9 cellular contexts compared by ENCODE assay signal in genomic region chr7:66505531-66506451, GRCh38.
DNase-seq lines count a peak whose midpoint lies in the region; TF ChIP-seq lines count a peak whose summit lies in the region.
"Had no signal": no experiment of that assay in that cellular context is flagged by ENCODE, and none has a peak within 500 bp of the region (broad histone marks: within the 10 kb centered on the region; RNA-seq: fewer than 3 reads in every experiment).

No MANE protein-coding gene starts in this region.

- H3K4me3 Mint-ChIP-seq in activated T-cell treated with anti-CD3 and anti-CD28 coated beads, Interleukin-2, amount 50 U/mL, for 24 hours = peak overlapping the region; percentile 57
- H3K4me3 Mint-ChIP-seq in stimulated activated naive CD8-positive, alpha-beta T cell treated with anti-CD3 and anti-CD28 coated beads, Interleukin-15, Interleukin-2, amounts not matched to agents 100 ng/mL and 50 ng/mL, for 24 hours = peak overlapping the region; percentile 55
- H3K4me3 Mint-ChIP-seq in HFFc6 = no peak overlapping the region

- H3K4me3 ChIP-seq in fibroblast of the aortic adventitia (ENCODE audit: low read depth, low read length) = peak overlapping the region; percentile 14
- H3K4me3 ChIP-seq: HAP-1 had no signal

- peaks cover 9% of the 10 kb centered on the region for H3K4me1 Mint-ChIP-seq in activated T-cell treated with anti-CD3 and anti-CD28 coated beads, Interleukin-2, amount 50 U/mL, for 24 hours (ENCODE audit: low read depth)
- H3K4me1 Mint-ChIP-seq in stimulated activated naive CD8-positive, alpha-beta T cell treated with anti-CD3 and anti-CD28 coated beads, Interleukin-15, Interleukin-2, amounts not matched to agents 100 ng/mL and 50 ng/mL, for 24 hours (ENCODE audit: low read depth) = peaks cover 7% of the 10 kb centered on the region
- no peaks in the 10 kb centered on the region for H3K4me1 Mint-ChIP-seq in HFFc6 (ENCODE audit: low read depth)

- DNase-seq in NCI-H2029 (lab: John Stamatoyannopoulos, UW) (peak; percentile 16), NCI-H2029 treated with DMSO at 0.1 percent for 48 hours (lab: John Stamatoyannopoulos, UW) (no peak), fibroblast of the aortic adventitia (ENCODE audit: low read depth) (no peak), anterior cingulate cortex (lab: John Stamatoyannopoulos, UW) (no peak), HFFc6 (no peak), medulla oblongata (ENCODE audit: extremely low spot score) (no peak)
- peak; percentile 57 for DNase-seq in activated T-cell treated with anti-CD3 and anti-CD28 coated beads, Interleukin-2, amount 50 U/mL, for 24 hours

- TF ChIP-seq CTCF in fibroblast of the aortic adventitia (IDR thresholded peaks at IDR 0.05; ENCODE audit: insufficient read depth, low read length) = no peak
- no peak for TF ChIP-seq CTCF in HFFc6 (IDR thresholded peaks at IDR 0.05)

- H3K27ac Mint-ChIP-seq in activated T-cell treated with anti-CD3 and anti-CD28 coated beads, Interleukin-2, amount 50 U/mL, for 24 hours = no peak overlapping the region
- no peak overlapping the region for H3K27ac Mint-ChIP-seq in stimulated activated naive CD8-positive, alpha-beta T cell treated with anti-CD3 and anti-CD28 coated beads, Interleukin-15, Interleukin-2, amounts not matched to agents 100 ng/mL and 50 ng/mL, for 24 hours
- no peak overlapping the region for H3K27ac Mint-ChIP-seq in HFFc6

- H3K36me3 Mint-ChIP-seq in activated T-cell treated with anti-CD3 and anti-CD28 coated beads, Interleukin-2, amount 50 U/mL, for 24 hours (ENCODE audit: low read depth) = no peaks in the 10 kb centered on the region
- no peaks in the 10 kb centered on the region for H3K36me3 Mint-ChIP-seq in stimulated activated naive CD8-positive, alpha-beta T cell treated with anti-CD3 and anti-CD28 coated beads, Interleukin-15, Interleukin-2, amounts not matched to agents 100 ng/mL and 50 ng/mL, for 24 hours (ENCODE audit: low read depth)
- H3K36me3 Mint-ChIP-seq in HFFc6 (ENCODE audit: low read depth) = no peaks in the 10 kb centered on the region

- H3K9me3 Mint-ChIP-seq in activated T-cell treated with anti-CD3 and anti-CD28 coated beads, Interleukin-2, amount 50 U/mL, for 24 hours = no peaks in the 10 kb centered on the region
- H3K9me3 Mint-ChIP-seq in stimulated activated naive CD8-positive, alpha-beta T cell treated with anti-CD3 and anti-CD28 coated beads, Interleukin-15, Interleukin-2, amounts not matched to agents 100 ng/mL and 50 ng/mL, for 24 hours = no peaks in the 10 kb centered on the region
- no peaks in the 10 kb centered on the region for H3K9me3 Mint-ChIP-seq in HFFc6

- peaks cover 23% of the 10 kb centered on the region for H3K27me3 Mint-ChIP-seq in activated T-cell treated with anti-CD3 and anti-CD28 coated beads, Interleukin-2, amount 50 U/mL, for 24 hours
- peaks cover 11% of the 10 kb centered on the region for H3K27me3 Mint-ChIP-seq in stimulated activated naive CD8-positive, alpha-beta T cell treated with anti-CD3 and anti-CD28 coated beads, Interleukin-15, Interleukin-2, amounts not matched to agents 100 ng/mL and 50 ng/mL, for 24 hours
- H3K27me3 Mint-ChIP-seq in HFFc6 (ENCODE audit: insufficient read depth) = peaks cover 4% of the 10 kb centered on the region

Comparison
In these comparisons a context has a peak if more than half of its experiments do, and no peak if none do; other contexts are left out.
1. DNase-seq: peak in NCI-H2029 (single experiment) and activated T-cell treated with anti-CD3 and anti-CD28 coated beads, Interleukin-2, amount 50 U/mL, for 24 hours (single experiment); none in NCI-H2029 treated with DMSO at 0.1 percent for 48 hours (single experiment), fibroblast of the aortic adventitia (single experiment), anterior cingulate cortex (0 of 58), HFFc6 (single experiment) and medulla oblongata (single experiment).